8 cellular contexts compared by ENCODE assay signal in the genomic region with DNA sequence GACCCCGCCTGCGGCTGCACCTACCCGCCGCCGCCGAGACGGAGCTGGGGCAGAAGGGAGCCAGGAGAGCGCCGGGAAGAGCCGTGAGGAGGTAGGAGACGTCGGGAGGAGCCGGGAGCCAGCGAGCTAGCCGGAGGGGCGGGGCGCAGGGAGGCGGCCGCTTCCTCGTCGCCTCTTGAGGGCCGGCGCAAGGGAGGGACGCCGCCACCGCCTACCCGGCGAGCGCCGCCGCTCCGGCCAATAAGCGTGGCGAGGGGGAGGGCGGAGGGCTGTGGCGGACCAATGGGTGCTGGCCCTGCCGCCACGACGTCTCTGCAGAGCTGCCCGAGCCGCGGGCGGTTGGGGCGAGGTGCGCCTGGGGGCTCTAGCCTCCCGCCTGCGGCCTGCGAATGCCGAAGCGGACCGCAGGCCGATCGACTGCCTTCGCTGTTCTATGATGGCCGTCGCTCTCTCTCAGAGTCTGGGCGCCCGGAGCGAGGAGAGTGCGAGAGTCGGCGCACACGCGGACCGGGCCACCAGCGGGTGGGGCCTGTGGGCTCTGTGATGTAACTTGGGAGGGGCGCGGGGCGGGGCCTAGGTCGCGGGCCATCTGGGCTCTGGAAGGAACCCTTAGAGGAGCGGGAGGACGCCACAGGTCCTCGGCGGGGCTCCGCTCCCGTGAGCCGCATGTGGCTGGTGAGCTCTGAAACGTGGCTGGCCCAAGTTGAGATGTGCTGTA.
DNase-seq lines count a peak whose midpoint lies in the region; ATAC-seq and TF ChIP-seq lines count a peak whose summit lies in the region.

No MANE protein-coding gene starts in this region.

- H3K27me3 ChIP-seq in PC-9 (ENCODE audit: insufficient read depth, low read depth): no peaks in the 10 kb centered on the region
- no peaks in the 10 kb centered on the region for H3K27me3 ChIP-seq in esophagus muscularis mucosa
- H3K27me3 ChIP-seq in muscle layer of duodenum (ENCODE audit: low read depth, low read length): no peaks in the 10 kb centered on the region

- H3F3A ChIP-seq in PC-9 (ENCODE audit: insufficient read depth, low read depth): peaks cover 12% of the 10 kb centered on the region

- H2AFZ ChIP-seq in PC-9: peak overlapping the region; percentile 79

- TF ChIP-seq CTCF in PC-9 (conservative IDR thresholded peaks at IDR 0.05): 0 out of 2 replicates have a peak, but pooled peaks have one; percentile 3
- TF ChIP-seq CTCF in esophagus muscularis mucosa (IDR thresholded peaks at IDR 0.05): peak in 1 of 3 experiments; percentile 27

- H3K9me3 ChIP-seq in PC-9 (ENCODE audit: insufficient read depth, low read depth) (no peaks in the 10 kb centered on the region), esophagus muscularis mucosa (no peaks in the 10 kb centered on the region), muscle layer of duodenum (ENCODE audit: control insufficient read depth in 1 of 2, low read length in 2 of 2) (no peaks in the 10 kb centered on the region)

- peak overlapping the region; percentile 73 for H3K4me3 ChIP-seq in PC-9
- H3K4me3 ChIP-seq in esophagus muscularis mucosa: peak overlapping the region; percentile 70 to 97 (median 91)
- peak overlapping the region; percentile 75 to 87 for H3K4me3 ChIP-seq in muscle layer of duodenum (ENCODE audit: low read depth in 1 of 2, low read length in 2 of 2)

- H3K9me2 ChIP-seq in PC-9 (ENCODE audit: insufficient read depth): no peaks in the 10 kb centered on the region

- no TSS peak for BruUV-seq in PC-9 (replicated peaks; lab: Mats Ljungman, UMichigan)

- 2% methylated on average over 40 of the region's 79 CpGs for WGBS in esophagus muscularis mucosa

- H3K79me2 ChIP-seq in PC-9 (ENCODE audit: low read depth): peaks cover 45% of the 10 kb centered on the region

- ATAC-seq in GM21717 (IDR thresholded peaks at IDR 0.05; ENCODE audit: unreplicated experiment): peak; percentile 91

- intact Hi-C loops in PC-9 (cut with micrococcal nuclease; ENCODE audit: unreplicated experiment): loop anchor here (5.0 kb wide), 4 partner anchors 57 to 97 kb away; a partner anchor contains a TSS
- intact Hi-C loops in esophagus muscularis mucosa (cut with DNase I): loop anchor here (5.0 kb wide), 1 partner anchor 77 kb away; no protein-coding TSS in a partner anchor

- H3K36me3 ChIP-seq in PC-9 (ENCODE audit: low read depth) (no peaks in the 10 kb centered on the region), esophagus muscularis mucosa (peaks cover 0 to 2% (median 0%) of the 10 kb centered on the region in 4 donors), muscle layer of duodenum (ENCODE audit: control insufficient read depth in 1 of 2, insufficient read depth in 2 of 2, low read length in 2 of 2) (peaks cover 0 to 18% of the 10 kb centered on the region in 2 donors)

- CTCF ChIA-PET in PC-9 (lab: Charles Lee): interaction anchor here (0.6 to 1.1 kb wide), 2 partner anchors 69 to 76 kb away, joined by 4 read pairs; no protein-coding TSS in a partner anchor

- TF ChIP-seq EP300 in esophagus muscularis mucosa (IDR thresholded peaks at IDR 0.05): no peak

- in situ Hi-C loops in KBM-7 (cut with MboI; ENCODE audit: low pct_unique_long_range_greater_than_20kb, low sequenced_read_pairs): no loop called here

- H3K4me2 ChIP-seq in PC-9: peak overlapping the region; percentile 91

- POLR2A ChIA-PET in PC-9 (lab: Charles Lee; ENCODE audit: unreplicated experiment): interaction anchor here (0.6 to 1.2 kb wide), 8 partner anchors 9 to 1327 kb away, joined by 3 to 18 read pairs (median 4); a partner anchor contains a TSS

- peak; percentile 52 for TF ChIP-seq POLR2A in esophagus muscularis mucosa (IDR thresholded peaks at IDR 0.05; ENCODE audit: low read depth)

- H3K27ac ChIP-seq in PC-9 (peak overlapping the region; percentile 90), esophagus muscularis mucosa (replicated peaks in 1 of 4) (peak overlapping the region; percentile 95 to 99 (median 99)), muscle layer of duodenum (ENCODE audit: low read length) (peak overlapping the region; percentile 93)

- peak; percentile 92 for DNase-seq in DMS53 (lab: John Stamatoyannopoulos, UW)
- peak; percentile 98 for DNase-seq in KBM-7
- DNase-seq in PC-9: peak; percentile 88 to 97
- DNase-seq in activated T-cell treated with anti-CD3 and anti-CD28 coated beads, Interleukin-2, amount 50 U/mL, for 48 hours: peak; percentile 97
- peak; percentile 99 for DNase-seq in esophagus muscularis mucosa (ENCODE audit: extremely low spot score)
- DNase-seq in stimulated activated CD8-positive, alpha-beta memory T cell treated with anti-CD3 and anti-CD28 coated beads, Interleukin-7, amount 100 ng/mL, for 24 hours (ENCODE audit: low read depth): peak; percentile 89

- H4K20me1 ChIP-seq in PC-9 (ENCODE audit: insufficient read depth): 0 out of 2 replicates have a peak, but pooled peaks cover 5% of the 10 kb centered on the region

- H3K4me1 ChIP-seq in PC-9 (replicated peaks; ENCODE audit: insufficient read depth) (peaks cover 24% of the 10 kb centered on the region), esophagus muscularis mucosa (peaks cover 37 to 49% (median 43%) of the 10 kb centered on the region in 4 donors), muscle layer of duodenum (ENCODE audit: control insufficient read depth in 1 of 2, insufficient read depth in 2 of 2, low read length in 2 of 2) (peaks cover 0 to 14% of the 10 kb centered on the region in 2 donors)

Comparison
In these comparisons a context has a peak if more than half of its experiments do, and no peak if none do; other contexts are left out.
1. Peak in every context shown above with its lines: DNase-seq, ATAC-seq, H3K4me3 ChIP-seq and H3K27ac ChIP-seq.